Comparison of ENCODE assay signal across 18 cellular contexts in the genomic region with DNA sequence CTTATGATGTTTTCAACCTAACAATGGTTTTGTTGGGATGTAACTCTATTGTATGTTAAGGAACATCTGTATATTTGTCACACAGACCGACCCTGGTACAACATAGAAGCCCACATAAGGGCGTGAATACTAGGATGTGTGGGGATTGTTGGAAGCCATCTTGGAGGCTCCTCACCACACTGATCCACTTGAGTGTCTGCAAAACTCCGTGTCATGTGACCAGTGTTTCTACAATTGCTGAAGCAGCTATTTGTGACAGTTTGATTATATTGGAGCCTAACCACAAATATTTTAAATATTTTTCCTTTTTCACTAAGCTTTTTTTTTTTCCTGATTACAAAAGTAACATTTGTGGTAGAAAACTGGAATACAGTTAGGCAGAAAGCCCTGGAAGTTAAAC. TPM values are rescaled to one million over a fixed set of nuclear protein-coding genes. Genes with fewer than 3 reads are reported as not detected.
A peak's percentile ranks its signal among the peaks of the same experiment; 100 is the strongest.
DNase-seq lines count a peak whose midpoint lies in the region; ATAC-seq and FAIRE-seq lines count a peak whose summit lies in the region.
"Had no signal": no experiment of that assay in that cellular context is flagged by ENCODE, and none has a peak within 500 bp of the region (broad histone marks: within the 10 kb centered on the region; RNA-seq: fewer than 3 reads in every experiment).

No MANE protein-coding gene starts in this region.

- peak; percentile 43 for FAIRE-seq in endometrium (lab: Jason Lieb, UNC)

- DNase-seq in AG20443 (ENCODE audit: low spot score) = peak; percentile 61
- peak; percentile 62 for DNase-seq in M059J (ENCODE audit: low read depth)
- DNase-seq in renal cortical epithelial cell (ENCODE audit: low read depth) = peak; percentile 37
- DNase-seq in germinal center (ENCODE audit: low spot score) = no peak
- DNase-seq in activated effector memory CD4-positive, alpha-beta T cell treated with Interleukin-2 at 50 U/mL for 16 hours = no peak
- no peak for DNase-seq in activated T-cell treated with anti-CD3 and anti-CD28 coated beads, Interleukin-2, amount 50 U/mL, for 48 hours
- DNase-seq: activated CD4-positive, alpha-beta memory T cell treated with anti-CD3 and anti-CD28 coated beads for 36 hours; activated naive CD8-positive, alpha-beta T cell treated with anti-CD3 and anti-CD28 coated beads for 36 hours; activated T-cell treated with anti-CD3 and anti-CD28 coated beads, Interleukin-2, amount 50 U/mL, for 24 hours; BE2C; effector memory CD4-positive, alpha-beta T cell; mammary epithelial cell; NCI-H1417; NCI-H2171 treated with DMSO at 0.1 percent for 48 hours; RPMI8226; T-helper 1 cell had no signal

- no peak for ATAC-seq in HG02938 (IDR thresholded peaks at IDR 0.05; ENCODE audit: unreplicated experiment)

RNA-seq across cellular contexts. Expression of a gene that starts 27.9 kb away (rescaled TPM):
- total RNA-seq in M059J (2014; rRNA removed; shearing (Covaris generic)) = 8.5 and 15.1 TPM in 2 replicates
- total RNA-seq in renal cortical epithelial cell = 29.3 and 43.6 TPM in 2 replicates

Comparison
In these comparisons a context has a peak if more than half of its experiments do, and no peak if none do; other contexts are left out.
1. DNase-seq: peak in AG20443 (single experiment), M059J (single experiment) and renal cortical epithelial cell (single experiment); none in germinal center (single experiment), activated effector memory CD4-positive, alpha-beta T cell treated with Interleukin-2 at 50 U/mL for 16 hours (single experiment) and activated T-cell treated with anti-CD3 and anti-CD28 coated beads, Interleukin-2, amount 50 U/mL, for 48 hours (0 of 2).